24 cellular contexts compared by ENCODE assay signal in genomic region chr20:45083127-45083526, GRCh38. TPM values are rescaled to one million over a fixed set of nuclear protein-coding genes. Genes with fewer than 3 reads are reported as not detected.
A peak's percentile ranks its signal among the peaks of the same experiment; 100 is the strongest.
DNase-seq lines count a peak whose midpoint lies in the region; ATAC-seq, FAIRE-seq and TF ChIP-seq lines count a peak whose summit lies in the region.
"Had no signal": no experiment of that assay in that cellular context is flagged by ENCODE, and none has a peak within 500 bp of the region (broad histone marks: within the 10 kb centered on the region; RNA-seq: fewer than 3 reads in every experiment).

No MANE protein-coding gene starts in this region.

- POLR2A ChIA-PET in HepG2 (lab: Yijun Ruan, JAX): no interaction called here

- TF ChIP-seq EP300 in HepG2 (IDR thresholded peaks at IDR 0.05; ENCODE audit: low read depth in 2 of 2, low read length in 2 of 2) (no peak), HepG2 (CRISPR knock-in tag; IDR thresholded peaks at IDR 0.05; ENCODE audit: borderline replicate concordance) (no peak)

- ATAC-seq in HepG2 (no peak), right lobe of liver (no peak), naive B cell (ENCODE audit: low read depth in 2 of 2) (no peak), left lung (no peak)
- no peak for ATAC-seq in stimulated activated naive B cell treated with anti-CD40 and anti-IgM and Interleukin-4, amounts not matched to agents 10 μg/mL and 1 μg/mL and 100 μg/mL, for 72 hours (replicated peaks)
- ATAC-seq: GM23338 had no signal

- H3K4me3 Mint-ChIP-seq in activated naive CD8-positive, alpha-beta T cell treated with anti-CD3 and anti-CD28 coated beads for 36 hours: no peak overlapping the region
- no peak overlapping the region for H3K4me3 Mint-ChIP-seq in naive B cell
- peak overlapping the region in 1 of 2 donors; percentile 8 for H3K4me3 Mint-ChIP-seq in stimulated activated naive B cell treated with anti-CD40 and anti-IgM and Interleukin-4, amounts not matched to agents 10 μg/mL and 1 μg/mL and 100 μg/mL, for 72 hours
- H3K4me3 Mint-ChIP-seq: GM23338 had no signal

- H3K4me1 Mint-ChIP-seq in activated naive CD8-positive, alpha-beta T cell treated with anti-CD3 and anti-CD28 coated beads for 36 hours: peaks cover 11% of the 10 kb centered on the region
- peaks cover 30 to 34% (median 33%) of the 10 kb centered on the region in 3 donors for H3K4me1 Mint-ChIP-seq in naive B cell
- peaks cover 28 to 59% of the 10 kb centered on the region in 2 donors for H3K4me1 Mint-ChIP-seq in stimulated activated naive B cell treated with anti-CD40 and anti-IgM and Interleukin-4, amounts not matched to agents 10 μg/mL and 1 μg/mL and 100 μg/mL, for 72 hours

- no peaks in the 10 kb centered on the region for H4K20me1 ChIP-seq in HepG2 (ENCODE audit: insufficient read depth, low read length)

- peaks cover 87% of the 10 kb centered on the region for H3K36me3 Mint-ChIP-seq in activated naive CD8-positive, alpha-beta T cell treated with anti-CD3 and anti-CD28 coated beads for 36 hours
- peaks cover 45 to 51% of the 10 kb centered on the region in 2 donors for H3K36me3 Mint-ChIP-seq in naive B cell
- peaks cover 68 to 93% of the 10 kb centered on the region in 2 donors for H3K36me3 Mint-ChIP-seq in stimulated activated naive B cell treated with anti-CD40 and anti-IgM and Interleukin-4, amounts not matched to agents 10 μg/mL and 1 μg/mL and 100 μg/mL, for 72 hours

- CTCF ChIA-PET in HepG2 (lab: Yijun Ruan, JAX; ENCODE audit: low intra/inter-chr PET ratio, low total read pairs): no interaction called here

- TF ChIP-seq CTCF in HepG2 (CRISPR knock-in tag; IDR thresholded peaks at IDR 0.05) (no peak), right lobe of liver (IDR thresholded peaks at IDR 0.05) (no peak), left lung (IDR thresholded peaks at IDR 0.05) (no peak)

- no peaks in the 10 kb centered on the region for H3K79me2 ChIP-seq in HepG2 (ENCODE audit: insufficient read depth, low read length)

- no peak for DNase-seq in HepG2 (ENCODE audit: low spot score)
- no peak for DNase-seq in right lobe of liver
- DNase-seq in activated naive CD8-positive, alpha-beta T cell treated with anti-CD3 and anti-CD28 coated beads for 36 hours: no peak
- DNase-seq in naive B cell: no peak
- DNase-seq in stimulated activated naive B cell treated with anti-CD40 and anti-IgM and Interleukin-4, amounts not matched to agents 10 μg/mL and 1 μg/mL and 100 μg/mL, for 72 hours: no peak
- no peak for DNase-seq in HK-2 (ENCODE audit: unreplicated experiment)
- DNase-seq in left lung: no peak
- no peak for DNase-seq in SIG-M5 (lab: John Stamatoyannopoulos, UW)
- DNase-seq: CD4-positive, CD25-positive, alpha-beta regulatory T cell; IMR-90; NCI-H1105; NCI-H146; NCI-H2029; NCI-H226; NCI-H524; NCI-H82; Peyer's patch had no signal

- H3K27me3 Mint-ChIP-seq in activated naive CD8-positive, alpha-beta T cell treated with anti-CD3 and anti-CD28 coated beads for 36 hours: no peaks in the 10 kb centered on the region
- no peaks in the 10 kb centered on the region for H3K27me3 Mint-ChIP-seq in naive B cell
- H3K27me3 Mint-ChIP-seq in stimulated activated naive B cell treated with anti-CD40 and anti-IgM and Interleukin-4, amounts not matched to agents 10 μg/mL and 1 μg/mL and 100 μg/mL, for 72 hours: no peaks in the 10 kb centered on the region
- H3K27me3 Mint-ChIP-seq: CD4-positive, CD25-positive, alpha-beta regulatory T cell had no signal

- H3K9me3 ChIP-seq in HepG2 (ENCODE audit: low read length) (peaks cover 8% of the 10 kb centered on the region), right lobe of liver (no peaks in the 10 kb centered on the region), left lung (peaks cover 0 to 11% of the 10 kb centered on the region in 2 donors)
- H3K9me3 ChIP-seq: HAP-1, SJSA1 had no signal

- H3K4me3 ChIP-seq in HepG2 (replicated peaks in 1 of 3; ENCODE audit: insufficient read depth in 1 of 3, low read depth in 2 of 3, low read length in 3 of 3): no peak overlapping the region
- no peak overlapping the region for H3K4me3 ChIP-seq in right lobe of liver
- H3K4me3 ChIP-seq in left lung: no peak overlapping the region
- H3K4me3 ChIP-seq: GM23338, HAP-1, Peyer's patch, SJSA1 had no signal

- H3K9me3 Mint-ChIP-seq in activated naive CD8-positive, alpha-beta T cell treated with anti-CD3 and anti-CD28 coated beads for 36 hours: peaks cover 14% of the 10 kb centered on the region
- peaks cover 2 to 22% (median 12%) of the 10 kb centered on the region in 7 donors for H3K9me3 Mint-ChIP-seq in naive B cell
- H3K9me3 Mint-ChIP-seq in stimulated activated naive B cell treated with anti-CD40 and anti-IgM and Interleukin-4, amounts not matched to agents 10 μg/mL and 1 μg/mL and 100 μg/mL, for 72 hours: peaks cover 5 to 9% of the 10 kb centered on the region in 2 donors

- H3K27me3 ChIP-seq in HepG2 (ENCODE audit: control insufficient read depth in 1 of 2, insufficient read depth in 2 of 2, low read length in 2 of 2) (no peaks in the 10 kb centered on the region), right lobe of liver (no peaks in the 10 kb centered on the region), left lung (no peaks in the 10 kb centered on the region)
- H3K27me3 ChIP-seq: Peyer's patch, SJSA1 had no signal

- H3K4me1 ChIP-seq in HepG2 (ENCODE audit: insufficient read depth, low read length) (peaks cover 5% of the 10 kb centered on the region), right lobe of liver (peaks cover 0 to 2% (median 0%) of the 10 kb centered on the region in 4 donors), left lung (no peaks in the 10 kb centered on the region)
- H3K4me1 ChIP-seq: HAP-1, Peyer's patch had no signal

- no peak for TF ChIP-seq RAD21 in HepG2 (CRISPR knock-in tag; IDR thresholded peaks at IDR 0.05)

- no peak for FAIRE-seq in HepG2 (lab: Jason Lieb, UNC)
- FAIRE-seq: GM12891 had no signal

- WGBS in HepG2 (ENCODE audit: low lambda C conversion rate): 98% methylated on average over 1 of the region's 1 CpG
- WGBS in right lobe of liver (ENCODE audit: insufficient coverage, low coverage, low lambda C conversion rate, missing lambda C conversion rate): 100% methylated on average over 1 of the region's 1 CpG

- no peak overlapping the region for H3K9ac ChIP-seq in HepG2 (ENCODE audit: insufficient read depth, low read depth, low read length)
- H3K9ac ChIP-seq: KMS-11 had no signal

- in situ Hi-C loops in HepG2 (cut with HindIII; ENCODE audit: extremely low pct_ligation_motif_present, low pct_unique_long_range_greater_than_20kb): no loop called here

- BruUV-seq in HepG2 (replicated peaks; lab: Mats Ljungman, UMichigan): no TSS peak

- H3K27ac ChIP-seq in HepG2 (ENCODE audit: extremely low read length, insufficient read depth, low read length) (no peak overlapping the region), right lobe of liver (no peak overlapping the region), left lung (no peak overlapping the region)
- H3K27ac ChIP-seq: KMS-11, Peyer's patch, SJSA1 had no signal

- H3K4me2 ChIP-seq in HepG2 (ENCODE audit: low read depth, low read length): no peak overlapping the region
- H3K4me2 ChIP-seq: GM23338, KMS-11 had no signal

- intact Hi-C loops in HepG2 (cut with micrococcal nuclease; ENCODE audit: unreplicated experiment): no loop called here
- intact Hi-C loops in right lobe of liver (cut with DNase I): no loop called here
- intact Hi-C loops in left lung (cut with DNase I): no loop called here

- H3K36me3 ChIP-seq in HepG2 (replicated peaks in 1 of 2; ENCODE audit: control insufficient read depth in 1 of 2, insufficient read depth in 2 of 2, low read length in 2 of 2): peaks cover 1 to 4% of the 10 kb centered on the region in 2 experiments; a peak in 1 of 5 replicates
- no peaks in the 10 kb centered on the region for H3K36me3 ChIP-seq in right lobe of liver
- H3K36me3 ChIP-seq in left lung: peaks cover 0 to 53% of the 10 kb centered on the region in 2 donors

- no peak for TF ChIP-seq POLR2A in HepG2 (IDR thresholded peaks at IDR 0.05; ENCODE audit: insufficient read depth in 1 of 2, low read depth in 2 of 2, low read length in 2 of 2)
- TF ChIP-seq POLR2A in right lobe of liver (IDR thresholded peaks at IDR 0.05): no peak

- peak overlapping the region; percentile 57 for H3K27ac Mint-ChIP-seq in activated naive CD8-positive, alpha-beta T cell treated with anti-CD3 and anti-CD28 coated beads for 36 hours
- peak overlapping the region in 4 of 6 donors; percentile 6 to 89 (median 50) for H3K27ac Mint-ChIP-seq in naive B cell
- H3K27ac Mint-ChIP-seq in stimulated activated naive B cell treated with anti-CD40 and anti-IgM and Interleukin-4, amounts not matched to agents 10 μg/mL and 1 μg/mL and 100 μg/mL, for 72 hours: peak overlapping the region; percentile 31
- H3K27ac Mint-ChIP-seq: GM23338 had no signal

- H2AFZ ChIP-seq in HepG2 (ENCODE audit: low read length): no peak overlapping the region
- H2AFZ ChIP-seq: GM23338 had no signal

RNA-seq across cellular contexts. Expression of gene KCNS1, which starts 17.8 kb away (rescaled TPM):
- not detected in 2 replicates for total RNA-seq in HepG2 (2016; rRNA removed; fragmentation: Illumina TruSeq; extraction: Trizol)
- total RNA-seq in HepG2 (2016; cell fraction: cytosol; rRNA removed; fragmentation: Illumina TruSeq; extraction: Trizol; ENCODE audit: low read depth): not detected in 2 replicates
- not detected in 2 replicates for total RNA-seq in HepG2 (2016; cell fraction: insoluble cytoplasmic fraction; rRNA removed; fragmentation: Illumina TruSeq; extraction: Trizol)
- not detected in 2 replicates for total RNA-seq in HepG2 (2016; cell fraction: membrane; rRNA removed; fragmentation: Illumina TruSeq; extraction: Trizol)
- not detected in 2 replicates for total RNA-seq in HepG2 (2016; cell fraction: nucleus; rRNA removed; fragmentation: Illumina TruSeq; extraction: Trizol)
- polyA plus RNA-seq in HepG2 (2011; rRNA removed): 0.03 TPM in 1 of 2 replicates, not detected in the other
- polyA plus RNA-seq in HepG2 (2011; cell fraction: cytosol; rRNA removed): not detected in 2 replicates
- not detected in 2 replicates for polyA plus RNA-seq in HepG2 (2011; cell fraction: nucleus; rRNA removed)
- not detected in 2 replicates for polyA plus RNA-seq in HepG2 (2012)
- not detected in 2 replicates for polyA plus RNA-seq in HepG2 (2016; cell fraction: cytosol; fragmentation: Illumina TruSeq; extraction: Trizol; ENCODE audit: low read depth)
- not detected in 2 replicates for polyA plus RNA-seq in HepG2 (2016; cell fraction: insoluble cytoplasmic fraction; fragmentation: Illumina TruSeq; extraction: Trizol; ENCODE audit: low read depth)
- polyA plus RNA-seq in HepG2 (2016; cell fraction: membrane; fragmentation: Illumina TruSeq; extraction: Trizol; ENCODE audit: low read depth): not detected in 2 replicates
- not detected in 2 replicates for polyA plus RNA-seq in HepG2 (2016; cell fraction: nucleus; fragmentation: Illumina TruSeq; extraction: Trizol; ENCODE audit: insufficient read depth, low read depth)
- not detected in 2 replicates for polyA minus RNA-seq in HepG2 (2011; rRNA and poly(A)+ RNA removed; ENCODE audit: low replicate concordance)
- polyA minus RNA-seq in HepG2 (2011; cell fraction: cytosol; rRNA and poly(A)+ RNA removed): not detected in 2 replicates
- polyA minus RNA-seq in HepG2 (2011; cell fraction: nucleus; rRNA and poly(A)+ RNA removed): not detected in 2 replicates
- total RNA-seq in right lobe of liver: under 1 TPM in 1 of 6 experiments, not detected in 5; 0.12 TPM
- total RNA-seq in activated naive CD8-positive, alpha-beta T cell treated with anti-CD3 and anti-CD28 coated beads for 36 hours: under 1 TPM; 0.56 to 0.70 TPM
- under 1 TPM in 4 of 6 donors, not detected in 2; 0.06 to 0.26 (median 0.20) TPM for polyA plus RNA-seq in naive B cell (ENCODE audit: low read depth in 6 of 6)
- under 1 TPM; 0.97 to 0.99 TPM for total RNA-seq in left lung
- total RNA-seq: CD4-positive, CD25-positive, alpha-beta regulatory T cell; G401; SJSA1 had no signal

RNA-seq across cellular contexts. Expression of gene WFDC5, which starts 31.8 kb away (rescaled TPM):
- total RNA-seq in HepG2 (2016; rRNA removed; fragmentation: Illumina TruSeq; extraction: Trizol): not detected in 2 replicates
- not detected in 2 replicates for total RNA-seq in HepG2 (2016; cell fraction: cytosol; rRNA removed; fragmentation: Illumina TruSeq; extraction: Trizol; ENCODE audit: low read depth)
- total RNA-seq in HepG2 (2016; cell fraction: insoluble cytoplasmic fraction; rRNA removed; fragmentation: Illumina TruSeq; extraction: Trizol): not detected in 2 replicates
- not detected in 2 replicates for total RNA-seq in HepG2 (2016; cell fraction: membrane; rRNA removed; fragmentation: Illumina TruSeq; extraction: Trizol)
- total RNA-seq in HepG2 (2016; cell fraction: nucleus; rRNA removed; fragmentation: Illumina TruSeq; extraction: Trizol): not detected in 2 replicates
- not detected in 2 replicates for polyA plus RNA-seq in HepG2 (2011; rRNA removed)
- polyA plus RNA-seq in HepG2 (2011; cell fraction: cytosol; rRNA removed): not detected in 2 replicates
- not detected in 2 replicates for polyA plus RNA-seq in HepG2 (2011; cell fraction: nucleus; rRNA removed)
- not detected in 2 replicates for polyA plus RNA-seq in HepG2 (2012)
- not detected in 2 replicates for polyA plus RNA-seq in HepG2 (2016; cell fraction: cytosol; fragmentation: Illumina TruSeq; extraction: Trizol; ENCODE audit: low read depth)
- not detected in 2 replicates for polyA plus RNA-seq in HepG2 (2016; cell fraction: insoluble cytoplasmic fraction; fragmentation: Illumina TruSeq; extraction: Trizol; ENCODE audit: low read depth)
- not detected in 2 replicates for polyA plus RNA-seq in HepG2 (2016; cell fraction: membrane; fragmentation: Illumina TruSeq; extraction: Trizol; ENCODE audit: low read depth)
- not detected in 2 replicates for polyA plus RNA-seq in HepG2 (2016; cell fraction: nucleus; fragmentation: Illumina TruSeq; extraction: Trizol; ENCODE audit: insufficient read depth, low read depth)
- not detected in 2 replicates for polyA minus RNA-seq in HepG2 (2011; rRNA and poly(A)+ RNA removed; ENCODE audit: low replicate concordance)
- not detected in 2 replicates for polyA minus RNA-seq in HepG2 (2011; cell fraction: cytosol; rRNA and poly(A)+ RNA removed)
- not detected in 2 replicates for polyA minus RNA-seq in HepG2 (2011; cell fraction: nucleus; rRNA and poly(A)+ RNA removed)
- not detected for total RNA-seq in right lobe of liver
- under 1 TPM in 1 of 2 experiments, not detected in 1; 0.23 TPM for total RNA-seq in activated naive CD8-positive, alpha-beta T cell treated with anti-CD3 and anti-CD28 coated beads for 36 hours
- not detected for polyA plus RNA-seq in naive B cell (ENCODE audit: low read depth in 6 of 6)
- under 1 TPM; 0.32 to 0.37 TPM for total RNA-seq in left lung
- total RNA-seq: CD4-positive, CD25-positive, alpha-beta regulatory T cell; G401; GM23338; IMR-90; Peyer's patch; SJSA1 had no signal
- polyA plus RNA-seq: BJ; CD4-positive, CD25-positive, alpha-beta regulatory T cell; GM23338; IMR-90 had no signal

RNA-seq across cellular contexts. Expression of gene WFDC12, which starts 41.1 kb away (rescaled TPM):
- total RNA-seq in HepG2 (2016; rRNA removed; fragmentation: Illumina TruSeq; extraction: Trizol) (not detected in 2 replicates), right lobe of liver (not detected), left lung (under 1 TPM; 0.44 to 0.73 TPM)
- not detected in 2 replicates for total RNA-seq in HepG2 (2016; cell fraction: cytosol; rRNA removed; fragmentation: Illumina TruSeq; extraction: Trizol; ENCODE audit: low read depth)
- total RNA-seq in HepG2 (2016; cell fraction: insoluble cytoplasmic fraction; rRNA removed; fragmentation: Illumina TruSeq; extraction: Trizol): not detected in 2 replicates
- not detected in 2 replicates for total RNA-seq in HepG2 (2016; cell fraction: membrane; rRNA removed; fragmentation: Illumina TruSeq; extraction: Trizol)
- total RNA-seq in HepG2 (2016; cell fraction: nucleus; rRNA removed; fragmentation: Illumina TruSeq; extraction: Trizol): not detected in 2 replicates
- polyA plus RNA-seq in HepG2 (2011; rRNA removed) (not detected in 2 replicates), naive B cell (ENCODE audit: low read depth in 6 of 6) (not detected)
- polyA plus RNA-seq in HepG2 (2011; cell fraction: cytosol; rRNA removed): not detected in 2 replicates
- polyA plus RNA-seq in HepG2 (2011; cell fraction: nucleus; rRNA removed): not detected in 2 replicates
- polyA plus RNA-seq in HepG2 (2012): not detected in 2 replicates
- polyA plus RNA-seq in HepG2 (2016; cell fraction: cytosol; fragmentation: Illumina TruSeq; extraction: Trizol; ENCODE audit: low read depth): not detected in 2 replicates
- not detected in 2 replicates for polyA plus RNA-seq in HepG2 (2016; cell fraction: insoluble cytoplasmic fraction; fragmentation: Illumina TruSeq; extraction: Trizol; ENCODE audit: low read depth)
- not detected in 2 replicates for polyA plus RNA-seq in HepG2 (2016; cell fraction: membrane; fragmentation: Illumina TruSeq; extraction: Trizol; ENCODE audit: low read depth)
- polyA plus RNA-seq in HepG2 (2016; cell fraction: nucleus; fragmentation: Illumina TruSeq; extraction: Trizol; ENCODE audit: insufficient read depth, low read depth): not detected in 2 replicates
- polyA minus RNA-seq in HepG2 (2011; rRNA and poly(A)+ RNA removed; ENCODE audit: low replicate concordance): not detected in 2 replicates
- not detected in 2 replicates for polyA minus RNA-seq in HepG2 (2011; cell fraction: cytosol; rRNA and poly(A)+ RNA removed)
- polyA minus RNA-seq in HepG2 (2011; cell fraction: nucleus; rRNA and poly(A)+ RNA removed): not detected in 2 replicates
- total RNA-seq in activated naive CD8-positive, alpha-beta T cell treated with anti-CD3 and anti-CD28 coated beads for 36 hours: not detected
- total RNA-seq: CD4-positive, CD25-positive, alpha-beta regulatory T cell; G401; GM23338; IMR-90; Peyer's patch; SJSA1 had no signal
- polyA plus RNA-seq: BJ; CD4-positive, CD25-positive, alpha-beta regulatory T cell; GM23338; IMR-90 had no signal
